11 cellular contexts compared by ENCODE assay signal in genomic region chr2:197197808-197198409, GRCh38.
DNase-seq lines count a peak whose midpoint lies in the region; ATAC-seq and FAIRE-seq lines count a peak whose summit lies in the region.
"Had no signal": no experiment of that assay in that cellular context is flagged by ENCODE, and none has a peak within 500 bp of the region (broad histone marks: within the 10 kb centered on the region; RNA-seq: fewer than 3 reads in every experiment).

No MANE protein-coding gene starts in this region.

- H3K27ac Mint-ChIP-seq in CD4-positive, CD25-positive, alpha-beta regulatory T cell, result peak overlapping the region; percentile 96 to 98 (median 98)
- peak overlapping the region; percentile 97 for H3K27ac Mint-ChIP-seq in activated naive CD8-positive, alpha-beta T cell treated with anti-CD3 and anti-CD28 coated beads for 36 hours
- H3K27ac Mint-ChIP-seq in natural killer cell treated with Interleukin-12 subunit alpha and Interleukin-12 subunit beta and Interleukin-15 and Interleukin-18, amount 100 ng/mL, for 72 hours, result peak overlapping the region; percentile 81 to 89

- H3K27ac ChIP-seq in CD4-positive, CD25-positive, alpha-beta regulatory T cell (ENCODE audit: insufficient read depth, low read length, poor library complexity, severe bottlenecking), result peak overlapping the region; percentile 88
- H3K27ac ChIP-seq: adrenal gland had no signal

- peak in 1 of 3 donors; percentile 25 for DNase-seq in CD4-positive, CD25-positive, alpha-beta regulatory T cell
- DNase-seq in GM18507 (ENCODE audit: extremely low spot score, insufficient read length, low read depth), result no peak
- DNase-seq in activated naive CD8-positive, alpha-beta T cell treated with anti-CD3 and anti-CD28 coated beads for 36 hours, result no peak
- DNase-seq in natural killer cell treated with Interleukin-12 subunit alpha and Interleukin-12 subunit beta and Interleukin-15 and Interleukin-18, amount 100 ng/mL, for 72 hours (ENCODE audit: low spot score), result no peak
- no peak for DNase-seq in NCI-H1694 treated with DMSO at 0.1 percent for 48 hours (lab: John Stamatoyannopoulos, UW)
- no peak for DNase-seq in activated CD4-positive, CD25-positive, alpha-beta regulatory T cell (lab: John Stamatoyannopoulos, UW)
- DNase-seq: NCI-H187, RPMI8226 had no signal

- H3K36me3 ChIP-seq in CD4-positive, CD25-positive, alpha-beta regulatory T cell (ENCODE audit: control insufficient read depth, insufficient read depth, low read length), result no peaks in the 10 kb centered on the region
- H3K36me3 ChIP-seq: adrenal gland had no signal

- ATAC-seq in CD4-positive, CD25-positive, alpha-beta regulatory T cell (ENCODE audit: low read depth in 2 of 2), result no peak
- ATAC-seq in natural killer cell treated with Interleukin-12 subunit alpha and Interleukin-12 subunit beta and Interleukin-15 and Interleukin-18, amount 100 ng/mL, for 72 hours, result no peak
- no peak for ATAC-seq in HG03045 (IDR thresholded peaks at IDR 0.05; ENCODE audit: unreplicated experiment)
- ATAC-seq in GM18909 (IDR thresholded peaks at IDR 0.05; ENCODE audit: poor library complexity, unreplicated experiment), result no peak

- peak overlapping the region; percentile 72 for H3K4me3 ChIP-seq in CD4-positive, CD25-positive, alpha-beta regulatory T cell (ENCODE audit: low read depth, low read length)

- H3K4me1 Mint-ChIP-seq in CD4-positive, CD25-positive, alpha-beta regulatory T cell, result peaks cover 42 to 89% (median 71%) of the 10 kb centered on the region in 4 donors
- peaks cover 85% of the 10 kb centered on the region for H3K4me1 Mint-ChIP-seq in activated naive CD8-positive, alpha-beta T cell treated with anti-CD3 and anti-CD28 coated beads for 36 hours
- H3K4me1 Mint-ChIP-seq in natural killer cell treated with Interleukin-12 subunit alpha and Interleukin-12 subunit beta and Interleukin-15 and Interleukin-18, amount 100 ng/mL, for 72 hours (ENCODE audit: low read depth in 2 of 2), result peaks cover 73 to 88% of the 10 kb centered on the region in 2 donors

- no peaks in the 10 kb centered on the region for H3K9me3 ChIP-seq in CD4-positive, CD25-positive, alpha-beta regulatory T cell (ENCODE audit: control insufficient read depth in 2 of 2, low read length in 2 of 2)
- H3K9me3 ChIP-seq: adrenal gland had no signal

- peak overlapping the region; percentile 87 to 94 (median 91) for H3K4me3 Mint-ChIP-seq in CD4-positive, CD25-positive, alpha-beta regulatory T cell
- H3K4me3 Mint-ChIP-seq in activated naive CD8-positive, alpha-beta T cell treated with anti-CD3 and anti-CD28 coated beads for 36 hours, result peak overlapping the region; percentile 89
- peak overlapping the region; percentile 97 for H3K4me3 Mint-ChIP-seq in natural killer cell treated with Interleukin-12 subunit alpha and Interleukin-12 subunit beta and Interleukin-15 and Interleukin-18, amount 100 ng/mL, for 72 hours

- FAIRE-seq in GM18507 (lab: Jason Lieb, UNC), result peak; percentile 69

- peaks cover 79% of the 10 kb centered on the region for H3K4me1 ChIP-seq in CD4-positive, CD25-positive, alpha-beta regulatory T cell (ENCODE audit: control insufficient read depth, insufficient read depth, low read length, poor library complexity, severe bottlenecking)

- H3K9me3 Mint-ChIP-seq in CD4-positive, CD25-positive, alpha-beta regulatory T cell, result no peaks in the 10 kb centered on the region
- peaks cover 6% of the 10 kb centered on the region for H3K9me3 Mint-ChIP-seq in activated naive CD8-positive, alpha-beta T cell treated with anti-CD3 and anti-CD28 coated beads for 36 hours
- H3K9me3 Mint-ChIP-seq in natural killer cell treated with Interleukin-12 subunit alpha and Interleukin-12 subunit beta and Interleukin-15 and Interleukin-18, amount 100 ng/mL, for 72 hours, result no peaks in the 10 kb centered on the region

- no peaks in the 10 kb centered on the region for H3K27me3 Mint-ChIP-seq in CD4-positive, CD25-positive, alpha-beta regulatory T cell
- H3K27me3 Mint-ChIP-seq in activated naive CD8-positive, alpha-beta T cell treated with anti-CD3 and anti-CD28 coated beads for 36 hours, result no peaks in the 10 kb centered on the region
- no peaks in the 10 kb centered on the region for H3K27me3 Mint-ChIP-seq in natural killer cell treated with Interleukin-12 subunit alpha and Interleukin-12 subunit beta and Interleukin-15 and Interleukin-18, amount 100 ng/mL, for 72 hours

- peaks cover 13% of the 10 kb centered on the region for H3K36me3 Mint-ChIP-seq in CD4-positive, CD25-positive, alpha-beta regulatory T cell
- H3K36me3 Mint-ChIP-seq in activated naive CD8-positive, alpha-beta T cell treated with anti-CD3 and anti-CD28 coated beads for 36 hours, result peaks cover 43% of the 10 kb centered on the region
- peaks cover 6% of the 10 kb centered on the region for H3K36me3 Mint-ChIP-seq in natural killer cell treated with Interleukin-12 subunit alpha and Interleukin-12 subunit beta and Interleukin-15 and Interleukin-18, amount 100 ng/mL, for 72 hours

- H3K27me3 ChIP-seq in CD4-positive, CD25-positive, alpha-beta regulatory T cell (ENCODE audit: control insufficient read depth, insufficient read depth, low read length), result no peaks in the 10 kb centered on the region
- H3K27me3 ChIP-seq: adrenal gland had no signal
